In the genomic region with DNA sequence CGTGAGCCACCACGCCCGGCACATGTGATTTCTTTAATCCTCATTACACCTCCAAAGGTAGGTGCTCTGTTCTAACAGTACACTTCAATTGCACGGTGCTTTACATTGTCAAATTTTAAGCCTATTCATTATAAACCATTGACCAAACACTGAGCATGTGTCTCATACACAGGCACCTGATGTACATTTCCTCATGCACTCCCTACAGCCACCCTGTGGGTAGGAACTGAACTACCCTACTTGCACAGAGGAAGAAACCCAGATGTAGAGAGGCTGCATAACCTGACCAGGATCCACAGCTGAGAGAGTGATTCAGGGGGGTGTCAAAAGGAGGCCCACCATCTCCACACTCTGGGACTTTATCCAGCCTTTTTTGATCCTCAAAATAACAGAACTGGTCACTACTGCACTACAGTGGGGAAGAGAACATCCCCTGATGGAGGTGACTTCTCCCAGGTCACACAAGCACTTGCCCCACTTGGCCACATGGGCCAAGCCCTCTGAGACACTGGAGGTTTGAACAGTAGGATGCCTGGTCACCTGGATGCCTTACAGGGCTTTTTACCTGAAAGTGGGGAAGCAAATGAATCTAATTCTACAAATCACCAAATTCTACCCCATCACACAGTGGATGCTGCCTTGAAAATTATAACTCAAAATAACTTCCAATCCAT, we compare ENCODE assay signal across 13 cellular contexts. TPM values are rescaled to one million over a fixed set of nuclear protein-coding genes. Genes with fewer than 3 reads are reported as not detected.
DNase-seq lines count a peak whose midpoint lies in the region; ATAC-seq, FAIRE-seq and TF ChIP-seq lines count a peak whose summit lies in the region.
"Had no signal": no experiment of that assay in that cellular context is flagged by ENCODE, and none has a peak within 500 bp of the region (broad histone marks: within the 10 kb centered on the region; RNA-seq: fewer than 3 reads in every experiment).

No MANE protein-coding gene starts in this region.

- no peaks in the 10 kb centered on the region for H3K36me3 Mint-ChIP-seq in GM23338 (ENCODE audit: low read depth)
- H3K36me3 Mint-ChIP-seq: activated naive CD8-positive, alpha-beta T cell; IgD-negative memory B cell; naive B cell had no signal

- no peak overlapping the region for H3K27ac Mint-ChIP-seq in GM23338
- H3K27ac Mint-ChIP-seq: activated CD4-positive, alpha-beta T cell treated with anti-CD3 and anti-CD28 coated beads, Interleukin-2, amount 10 ng/mL, durations not matched to agents 24 days and 14 days; activated naive CD8-positive, alpha-beta T cell; IgD-negative memory B cell; naive B cell had no signal

- H3F3A ChIP-seq in GM23338 (replicated peaks; ENCODE audit: low read depth) (no peaks in the 10 kb centered on the region), PC-9 (ENCODE audit: insufficient read depth, low read depth) (no peaks in the 10 kb centered on the region)

- H3K9me3 ChIP-seq in PC-9 (ENCODE audit: insufficient read depth, low read depth) (no peaks in the 10 kb centered on the region), heart right ventricle (no peaks in the 10 kb centered on the region), small intestine (ENCODE audit: control insufficient read depth, low read depth) (no peaks in the 10 kb centered on the region)

- H3K4me3 ChIP-seq in GM23338 = no peak overlapping the region
- no peak overlapping the region for H3K4me3 ChIP-seq in PC-9
- no peak overlapping the region for H3K4me3 ChIP-seq in foreskin fibroblast (ENCODE audit: low read depth in 1 of 2, low read length in 2 of 2)
- H3K4me3 ChIP-seq in heart right ventricle = no peak overlapping the region
- H3K4me3 ChIP-seq in small intestine (ENCODE audit: low read depth in 1 of 2, low read length in 2 of 2) = no peak overlapping the region

- FAIRE-seq in small intestine (lab: Jason Lieb, UNC) = no peak

- intact Hi-C loops in PC-9 (cut with micrococcal nuclease; ENCODE audit: unreplicated experiment) = loop anchor here (10.0 kb wide), 1 partner anchor 236 kb away; no protein-coding TSS in a partner anchor
- intact Hi-C loops in heart right ventricle (cut with DNase I) = loop anchor here in 5 of 10 donors (10.0 kb wide), 3 partner anchors 174 to 474 kb away; no protein-coding TSS in a partner anchor

- H3K4me1 ChIP-seq in GM23338 (ENCODE audit: insufficient read depth) = no peaks in the 10 kb centered on the region
- no peaks in the 10 kb centered on the region for H3K4me1 ChIP-seq in PC-9 (replicated peaks; ENCODE audit: insufficient read depth)
- peaks cover 0 to 3% (median 0%) of the 10 kb centered on the region in 9 donors for H3K4me1 ChIP-seq in heart right ventricle
- H3K4me1 ChIP-seq in small intestine (ENCODE audit: control insufficient read depth in 2 of 2, insufficient read depth in 1 of 2, low read depth in 1 of 2, low read length in 1 of 2) = no peaks in the 10 kb centered on the region

- H3K4me3 Mint-ChIP-seq in GM23338 = no peak overlapping the region
- H3K4me3 Mint-ChIP-seq: activated CD4-positive, alpha-beta T cell treated with anti-CD3 and anti-CD28 coated beads, Interleukin-2, amount 10 ng/mL, durations not matched to agents 24 days and 14 days; activated naive CD8-positive, alpha-beta T cell; IgD-negative memory B cell; naive B cell had no signal

- CTCF ChIA-PET in PC-9 (lab: Charles Lee) = interaction anchor here (0.7 kb wide), 1 partner anchor 10 kb away, joined by 6 read pairs; no protein-coding TSS in a partner anchor

- H3K36me3 ChIP-seq in GM23338 (ENCODE audit: insufficient read depth) (no peaks in the 10 kb centered on the region), PC-9 (ENCODE audit: low read depth) (no peaks in the 10 kb centered on the region), heart right ventricle (no peaks in the 10 kb centered on the region), small intestine (ENCODE audit: control insufficient read depth in 2 of 2, insufficient read depth in 2 of 2, low read length in 2 of 2) (no peaks in the 10 kb centered on the region)

- H3K9me3 Mint-ChIP-seq in GM23338 = no peaks in the 10 kb centered on the region
- H3K9me3 Mint-ChIP-seq: activated CD4-positive, alpha-beta T cell treated with anti-CD3 and anti-CD28 coated beads, Interleukin-2, amount 10 ng/mL, durations not matched to agents 24 days and 14 days; IgD-negative memory B cell had no signal

- no TSS peak for BruUV-seq in PC-9 (replicated peaks; lab: Mats Ljungman, UMichigan)

- 86 to 89% methylated on average over 4 of the region's 4 CpGs for WGBS in heart right ventricle, 2 donors
- WGBS in small intestine, 3 donors = 43 to 81% (median 68%) methylated on average over 4 of the region's 4 CpGs

- no peaks in the 10 kb centered on the region; the same call in 2 of the 3 replicates for H3K4me1 Mint-ChIP-seq in GM23338
- H3K4me1 Mint-ChIP-seq: activated CD4-positive, alpha-beta T cell treated with anti-CD3 and anti-CD28 coated beads, Interleukin-2, amount 10 ng/mL, durations not matched to agents 24 days and 14 days; naive B cell had no signal

- no peak overlapping the region for H3K27ac ChIP-seq in GM23338 (ENCODE audit: low read depth)
- H3K27ac ChIP-seq in PC-9 = no peak overlapping the region
- no peak overlapping the region for H3K27ac ChIP-seq in heart right ventricle
- no peak overlapping the region for H3K27ac ChIP-seq in small intestine (ENCODE audit: low read depth in 1 of 2, low read length in 1 of 2)

- ATAC-seq in GM23338 (peak; percentile 58), HG03457 (IDR thresholded peaks at IDR 0.05; ENCODE audit: unreplicated experiment) (no peak), heart right ventricle (no peak)

- H3K27me3 ChIP-seq in GM23338 (ENCODE audit: insufficient read depth) (peaks cover 17% of the 10 kb centered on the region), PC-9 (ENCODE audit: insufficient read depth, low read depth) (peaks cover 48% of the 10 kb centered on the region), heart right ventricle (peaks cover 5 to 74% (median 63%) of the 10 kb centered on the region in 7 donors), small intestine (ENCODE audit: control insufficient read depth in 2 of 2, insufficient read depth in 2 of 2, low read length in 2 of 2) (peaks cover 2 to 13% of the 10 kb centered on the region in 2 donors)

- peak; percentile 11 for DNase-seq in CD1c-positive myeloid dendritic cell (ENCODE audit: extremely low spot score)
- DNase-seq in GM23338 (ENCODE audit: low spot score) = no peak
- DNase-seq in PC-9 = no peak
- no peak for DNase-seq in foreskin fibroblast
- DNase-seq in heart right ventricle = no peak
- no peak for DNase-seq in small intestine
- DNase-seq: activated CD4-positive, alpha-beta T cell treated with anti-CD3 and anti-CD28 coated beads, Interleukin-2, amount 10 ng/mL, durations not matched to agents 24 days and 14 days; effector CD4-positive, alpha-beta T cell; naive B cell had no signal

- no peaks in the 10 kb centered on the region for H3K9me2 ChIP-seq in GM23338 (ENCODE audit: insufficient read depth)
- H3K9me2 ChIP-seq in PC-9 (ENCODE audit: insufficient read depth) = no peaks in the 10 kb centered on the region

- POLR2A ChIA-PET in PC-9 (lab: Charles Lee; ENCODE audit: unreplicated experiment) = interaction anchor here (0.7 kb wide), 1 partner anchor 675 kb away, joined by 5 read pairs; no protein-coding TSS in a partner anchor

- peaks cover 6% of the 10 kb centered on the region for H3K27me3 Mint-ChIP-seq in GM23338 (ENCODE audit: insufficient read depth, low read depth, poor library complexity)

- TF ChIP-seq CTCF in GM23338 (conservative IDR thresholded peaks at IDR 0.05; ENCODE audit: low read depth in 2 of 2) = peak; percentile 19 to 24; a peak in 3 of 4 replicates
- TF ChIP-seq CTCF in PC-9 (conservative IDR thresholded peaks at IDR 0.05) = peak; percentile 46; the same call in 1 of the 2 replicates
- peak; percentile 17 for TF ChIP-seq CTCF in foreskin fibroblast (IDR thresholded peaks at IDR 0.05; ENCODE audit: low read depth, low read length)
- TF ChIP-seq CTCF in heart right ventricle (IDR thresholded peaks at IDR 0.05) = no peak

- H3K4me2 ChIP-seq in GM23338 (no peak overlapping the region), PC-9 (no peak overlapping the region)

- H3K79me2 ChIP-seq in GM23338 (replicated peaks; ENCODE audit: insufficient read depth) = no peaks in the 10 kb centered on the region
- H3K79me2 ChIP-seq in PC-9 (ENCODE audit: low read depth) = no peaks in the 10 kb centered on the region

- H4K20me1 ChIP-seq in GM23338 (replicated peaks; ENCODE audit: insufficient read depth) (no peaks in the 10 kb centered on the region), PC-9 (ENCODE audit: insufficient read depth) (no peaks in the 10 kb centered on the region)

- H2AFZ ChIP-seq in GM23338 = no peak overlapping the region
- H2AFZ ChIP-seq in PC-9 = no peak overlapping the region

TF ChIP-seq in GM23338, 12 proteins besides CTCF, POLR2A, EP300 and RAD21 (continues in another document):
- TF ChIP-seq JUNB (IDR thresholded peaks at IDR 0.05; ENCODE audit: unreplicated experiment) (no peak), STAT1 (IDR thresholded peaks at IDR 0.05; ENCODE audit: unreplicated experiment) (no peak)

RNA-seq across cellular contexts. Expression of gene DPYSL5, which starts 6.9 kb away (rescaled TPM):
- 8.1 and 10.3 TPM in 2 replicates for total RNA-seq in GM23338 (2014; rRNA removed; shearing (Covaris generic))
- polyA plus RNA-seq in GM23338 (2016; fragmentation: Nextera tagmentation; extraction: Ambion mirVana) = 2.6 and 3.1 TPM in 2 replicates
- total RNA-seq in PC-9 (2021) = not detected in 2 replicates
- total RNA-seq in heart right ventricle = under 1 TPM in 1 of 10 donors, not detected in 9; 0.12 TPM
- under 1 TPM in 1 of 2 donors, not detected in 1; 0.01 TPM for polyA plus RNA-seq in heart right ventricle
- 1 to 10 TPM in 1 of 3 donors, under 1 TPM in 1, not detected in 1; 0.27 to 1.2 TPM for polyA plus RNA-seq in small intestine
- total RNA-seq: activated CD4-positive, alpha-beta T cell treated with anti-CD3 and anti-CD28 coated beads, Interleukin-2, amount 10 ng/mL, durations not matched to agents 24 days and 14 days; subcutaneous adipose tissue had no signal
- polyA plus RNA-seq: IgD-negative memory B cell had no signal

RNA-seq across cellular contexts. Expression of gene CENPA, which starts 55.2 kb away (rescaled TPM):
- total RNA-seq in GM23338 (2014; rRNA removed; shearing (Covaris generic)) = 13.0 and 16.8 TPM in 2 replicates
- polyA plus RNA-seq in GM23338 (2016; fragmentation: Nextera tagmentation; extraction: Ambion mirVana) (24.2 and 26.3 TPM in 2 replicates), heart right ventricle (1 to 10 TPM in 1 of 2 donors, under 1 TPM in 1; 0.25 to 1.5 TPM), small intestine (10 to 100 TPM in 1 of 3 donors, 1 to 10 TPM in 2; 1.4 to 11.6 (median 1.6) TPM)
- total RNA-seq in PC-9 (2021) (43.6 and 48.8 TPM in 2 replicates), heart right ventricle (10 to 100 TPM in 3 of 10 donors, 1 to 10 TPM in 4, under 1 TPM in 1, not detected in 2; 0.30 to 33.1 (median 6.1) TPM)
- polyA plus RNA-seq: IgD-negative memory B cell had no signal

Comparison
In these comparisons a context has a peak if more than half of its experiments do, and no peak if none do; other contexts are left out.
1. CTCF ChIP-seq: peak in GM23338 (2 of 2), PC-9 (single experiment) and foreskin fibroblast (single experiment); none in heart right ventricle (0 of 9).